In genomic region chrX:49761481-49761880, GRCh38 we compare ENCODE assay signal across 9 cellular contexts.
DNase-seq lines count a peak whose midpoint lies in the region; ATAC-seq and TF ChIP-seq lines count a peak whose summit lies in the region.
"Had no signal": no experiment of that assay in that cellular context is flagged by ENCODE, and none has a peak within 500 bp of the region (broad histone marks: within the 10 kb centered on the region; RNA-seq: fewer than 3 reads in every experiment).

No MANE protein-coding gene starts in this region.

- H3K36me3 ChIP-seq in heart right ventricle (no peaks in the 10 kb centered on the region), stomach (no peaks in the 10 kb centered on the region)

- WGBS in heart right ventricle, 2 donors, result 12 to 16% methylated on average over 2 of the region's 2 CpGs
- 0 to 5% (median 3%) methylated on average over 2 of the region's 2 CpGs for WGBS in stomach, 5 donors

- H3K27me3 ChIP-seq in heart right ventricle, result peaks cover 0 to 47% (median 0%) of the 10 kb centered on the region in 7 donors
- H3K27me3 ChIP-seq in stomach, result peaks cover 0 to 5% (median 0%) of the 10 kb centered on the region in 3 donors

- ATAC-seq in heart right ventricle (no peak), HG02642 (IDR thresholded peaks at IDR 0.05; ENCODE audit: poor library complexity, unreplicated experiment) (no peak)

- intact Hi-C loops in heart right ventricle (cut with DNase I), result no loop called here
- intact Hi-C loops in cardiac septum (cut with DNase I), result no loop called here
- intact Hi-C loops in stomach (cut with DNase I; ENCODE audit: low total_unique reads), result loop anchor here (10.0 kb wide), 1 partner anchor 477 kb away; no protein-coding TSS in a partner anchor

- no peak overlapping the region for H3K4me3 ChIP-seq in heart right ventricle
- no peak overlapping the region for H3K4me3 ChIP-seq in epithelial cell of esophagus (ENCODE audit: low read length)
- H3K4me3 ChIP-seq in stomach, result no peak overlapping the region

- H3K4me1 ChIP-seq in heart right ventricle (no peaks in the 10 kb centered on the region), stomach (no peaks in the 10 kb centered on the region)

- peak in 7 of 9 donors; percentile 27 to 56 (median 37) for TF ChIP-seq CTCF in heart right ventricle (IDR thresholded peaks at IDR 0.05)
- peak; percentile 47 for TF ChIP-seq CTCF in epithelial cell of esophagus (IDR thresholded peaks at IDR 0.05; ENCODE audit: insufficient read depth, low read depth, low read length, missing control alignments)
- TF ChIP-seq CTCF in stomach (IDR thresholded peaks at IDR 0.05), result peak in 4 of 7 experiments; percentile 19 to 41 (median 32)

- TF ChIP-seq EP300 in stomach (IDR thresholded peaks at IDR 0.05), result no peak

- no peak for TF ChIP-seq POLR2A in stomach (IDR thresholded peaks at IDR 0.05)

- no peaks in the 10 kb centered on the region for H3K9me3 ChIP-seq in heart right ventricle
- no peaks in the 10 kb centered on the region for H3K9me3 ChIP-seq in stomach

- no peak overlapping the region for H3K27ac ChIP-seq in heart right ventricle
- no peak overlapping the region for H3K27ac ChIP-seq in stomach

- DNase-seq in heart right ventricle, result no peak
- DNase-seq in cardiac septum (ENCODE audit: low spot score), result no peak
- peak; percentile 2 for DNase-seq in NCI-H2227 treated with DMSO at 0.1 percent for 48 hours (lab: John Stamatoyannopoulos, UW)
- peak; percentile 8 for DNase-seq in epithelial cell of esophagus (ENCODE audit: low read depth)
- DNase-seq in stomach, result no peak
- no peak for DNase-seq in NCI-H226
- DNase-seq in SW 1271 (lab: John Stamatoyannopoulos, UW), result no peak
- DNase-seq: activated naive CD8-positive, alpha-beta T cell treated with anti-CD3 and anti-CD28 coated beads, Interleukin-2, amount 10 ng/mL, durations not matched to agents 7 days and 5 days had no signal

Comparison
In these comparisons a context has a peak if more than half of its experiments do, and no peak if none do; other contexts are left out.
1. DNase-seq: peak in NCI-H2227 treated with DMSO at 0.1 percent for 48 hours (single experiment) and epithelial cell of esophagus (single experiment); none in heart right ventricle (0 of 2), cardiac septum (single experiment), stomach (single experiment), NCI-H226 (single experiment) and SW 1271 (0 of 2).
2. Peak in every context shown above with its lines, with median percentiles within 50 percentile points of each other: CTCF ChIP-seq.